ENCODE assay signal across 8 cellular contexts in genomic region chr4:128517739-128518510, GRCh38.
DNase-seq lines count a peak whose midpoint lies in the region; ATAC-seq and TF ChIP-seq lines count a peak whose summit lies in the region.

No MANE protein-coding gene starts in this region.

- CTCF ChIA-PET in SK-N-SH (lab: Yijun Ruan, JAX): interaction anchor here (1.5 kb wide), 1 partner anchor 292 kb away, joined by 3 read pairs; no protein-coding TSS in a partner anchor

- no peak overlapping the region for H3K4me2 ChIP-seq in DND-41 (ENCODE audit: insufficient read depth, low read length)
- peak overlapping the region; percentile 64 for H3K4me2 ChIP-seq in SK-N-SH

- H3K9me3 ChIP-seq in DND-41 (ENCODE audit: insufficient read depth, low read length, severe bottlenecking) (peaks cover 6% of the 10 kb centered on the region), SK-N-SH (peaks cover 5% of the 10 kb centered on the region; the same call in 1 of the 2 replicates)

- H3K27ac ChIP-seq in DND-41 (ENCODE audit: low read length) (no peak overlapping the region), SK-N-SH (ENCODE audit: low read depth in 2 of 2, low read length in 1 of 2) (peak overlapping the region; percentile 93 to 94)

- ATAC-seq in DND-41 (ENCODE audit: insufficient read depth, low read depth) (peak; percentile 42; the same call in 1 of the 3 replicates), GM19455 (IDR thresholded peaks at IDR 0.05; ENCODE audit: unreplicated experiment) (peak; percentile 89), HG03439 (IDR thresholded peaks at IDR 0.05; ENCODE audit: unreplicated experiment) (peak; percentile 95)

- H3K36me3 ChIP-seq in DND-41 (ENCODE audit: insufficient read depth, low read length) (no peaks in the 10 kb centered on the region), SK-N-SH (replicated peaks in 1 of 2; ENCODE audit: control insufficient read depth in 1 of 2, insufficient read depth in 2 of 2, low read length in 1 of 2) (no peaks in the 10 kb centered on the region)

- TF ChIP-seq EP300 in SK-N-SH (IDR thresholded peaks at IDR 0.05; ENCODE audit: borderline replicate concordance in 1 of 2, low read depth in 1 of 2, low read length in 1 of 2): peak; percentile 83 to 98

- H2AFZ ChIP-seq in DND-41 (ENCODE audit: low read depth, low read length): no peak overlapping the region
- peak overlapping the region; percentile 51 for H2AFZ ChIP-seq in SK-N-SH (ENCODE audit: low read depth)

- H3F3A ChIP-seq in SK-N-SH (replicated peaks; ENCODE audit: insufficient read depth): peaks cover 17% of the 10 kb centered on the region

- H4K20me1 ChIP-seq in DND-41 (ENCODE audit: insufficient read depth, low read length): no peaks in the 10 kb centered on the region
- no peaks in the 10 kb centered on the region for H4K20me1 ChIP-seq in SK-N-SH (ENCODE audit: insufficient read depth)

- H3K27me3 ChIP-seq in DND-41 (ENCODE audit: insufficient read depth, low read length, poor library complexity) (no peaks in the 10 kb centered on the region), SK-N-SH (ENCODE audit: insufficient read depth) (no peaks in the 10 kb centered on the region)

- H3K79me2 ChIP-seq in DND-41 (ENCODE audit: insufficient read depth, low read length): no peaks in the 10 kb centered on the region
- no peaks in the 10 kb centered on the region for H3K79me2 ChIP-seq in SK-N-SH (ENCODE audit: insufficient read depth)

- no peak for TF ChIP-seq RAD21 in SK-N-SH (IDR thresholded peaks at IDR 0.05; ENCODE audit: low read length)

- no peak for TF ChIP-seq CTCF in DND-41 (IDR thresholded peaks at IDR 0.05; ENCODE audit: borderline replicate concordance, extremely low read depth, low read length, poor library complexity, severe bottlenecking)
- no peak for TF ChIP-seq CTCF in SK-N-SH (IDR thresholded peaks at IDR 0.05)
- no peak for TF ChIP-seq CTCF in fibroblast of villous mesenchyme (IDR thresholded peaks at IDR 0.05; ENCODE audit: insufficient read depth, low read depth, low read length)

- POLR2A ChIA-PET in SK-N-SH (lab: Yijun Ruan, JAX): no interaction called here

- 49% methylated on average over 5 of the region's 5 CpGs for WGBS in SK-N-SH (ENCODE audit: low lambda C conversion rate)

- no peaks in the 10 kb centered on the region for H3K9me2 ChIP-seq in SK-N-SH

- no peak overlapping the region for H3K9ac ChIP-seq in DND-41 (ENCODE audit: low read depth, low read length)
- peak overlapping the region; percentile 51 for H3K9ac ChIP-seq in SK-N-SH

- peaks cover 13% of the 10 kb centered on the region for H3K4me1 ChIP-seq in DND-41 (ENCODE audit: insufficient read depth, low read length)
- peaks cover 22 to 25% of the 10 kb centered on the region in 2 experiments for H3K4me1 ChIP-seq in SK-N-SH (ENCODE audit: control insufficient read depth in 1 of 2, insufficient read depth in 2 of 2, low read depth in 1 of 2, low read length in 1 of 2)

- DNase-seq in DND-41: no peak
- peak; percentile 31 for DNase-seq in SK-N-SH
- DNase-seq in fibroblast of villous mesenchyme (ENCODE audit: low read depth): peak; percentile 99
- DNase-seq in putamen (ENCODE audit: low spot score): peak; percentile 1
- no peak for DNase-seq in NCI-H187 treated with DMSO at 0.1 percent for 48 hours (lab: John Stamatoyannopoulos, UW)
- no peak for DNase-seq in activated T-cell treated with anti-CD3 and anti-CD28 coated beads, Interleukin-2, amount 50 U/mL, for 1 hour

- H3K4me3 ChIP-seq in DND-41 (ENCODE audit: low read depth in 1 of 2, low read length in 2 of 2): no peak overlapping the region
- H3K4me3 ChIP-seq in SK-N-SH (ENCODE audit: low read depth in 2 of 2, low read length in 1 of 2): peak overlapping the region in 1 of 2 experiments; percentile 24; a peak in 1 of 4 replicates
- H3K4me3 ChIP-seq in fibroblast of villous mesenchyme (ENCODE audit: low read depth, low read length): no peak overlapping the region

TF ChIP-seq in SK-N-SH, 30 proteins besides CTCF, POLR2A, EP300 and RAD21 (continues in another document):
- TF ChIP-seq USF2 (IDR thresholded peaks at IDR 0.05; ENCODE audit: borderline replicate concordance, low read depth, low read length): no peak
- no peak for TF ChIP-seq TAF1 (IDR thresholded peaks at IDR 0.05; ENCODE audit: borderline replicate concordance, low read depth, low read length)
- no peak for TF ChIP-seq NRF1 (IDR thresholded peaks at IDR 0.05; ENCODE audit: low read depth, low read length)
- TF ChIP-seq POLR2AphosphoS5 (IDR thresholded peaks at IDR 0.05; ENCODE audit: low read depth, low read length): peak; percentile 90
- TF ChIP-seq, protein P1, sequence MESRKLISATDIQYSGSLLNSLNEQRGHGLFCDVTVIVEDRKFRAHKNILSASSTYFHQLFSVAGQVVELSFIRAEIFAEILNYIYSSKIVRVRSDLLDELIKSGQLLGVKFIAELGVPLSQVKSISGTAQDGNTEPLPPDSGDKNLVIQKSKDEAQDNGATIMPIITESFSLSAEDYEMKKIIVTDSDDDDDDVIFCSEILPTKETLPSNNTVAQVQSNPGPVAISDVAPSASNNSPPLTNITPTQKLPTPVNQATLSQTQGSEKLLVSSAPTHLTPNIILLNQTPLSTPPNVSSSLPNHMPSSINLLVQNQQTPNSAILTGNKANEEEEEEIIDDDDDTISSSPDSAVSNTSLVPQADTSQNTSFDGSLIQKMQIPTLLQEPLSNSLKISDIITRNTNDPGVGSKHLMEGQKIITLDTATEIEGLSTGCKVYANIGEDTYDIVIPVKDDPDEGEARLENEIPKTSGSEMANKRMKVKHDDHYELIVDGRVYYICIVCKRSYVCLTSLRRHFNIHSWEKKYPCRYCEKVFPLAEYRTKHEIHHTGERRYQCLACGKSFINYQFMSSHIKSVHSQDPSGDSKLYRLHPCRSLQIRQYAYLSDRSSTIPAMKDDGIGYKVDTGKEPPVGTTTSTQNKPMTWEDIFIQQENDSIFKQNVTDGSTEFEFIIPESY (IDR thresholded peaks at IDR 0.05; ENCODE audit: borderline replicate concordance, low read depth): peak; percentile 71
- peak; percentile 100 for TF ChIP-seq TCF12 (IDR thresholded peaks at IDR 0.05)
- peak; percentile 90 for TF ChIP-seq TEAD4 (IDR thresholded peaks at IDR 0.05; ENCODE audit: borderline replicate concordance, insufficient read depth)
- TF ChIP-seq FOSL2 (IDR thresholded peaks at IDR 0.05; ENCODE audit: borderline replicate concordance, low read depth): peak; percentile 98
- peak; percentile 91 for TF ChIP-seq FOXM1 (IDR thresholded peaks at IDR 0.05; ENCODE audit: low read depth)
- peak; percentile 93 for TF ChIP-seq NFIC (IDR thresholded peaks at IDR 0.05; ENCODE audit: borderline replicate concordance)
- TF ChIP-seq MXI1 (IDR thresholded peaks at IDR 0.05; ENCODE audit: low read depth, low read length): no peak
- TF ChIP-seq FOXJ3 (CRISPR knock-in tag; IDR thresholded peaks at IDR 0.05): no peak
- no peak for TF ChIP-seq USF1 (IDR thresholded peaks at IDR 0.05; ENCODE audit: borderline replicate concordance, low read depth)
- TF ChIP-seq GATA2 (CRISPR knock-in tag; IDR thresholded peaks at IDR 0.05): no peak
- peak; percentile 62; the same call in 1 of the 2 replicates for TF ChIP-seq REST (IDR thresholded peaks at IDR 0.05; ENCODE audit: low read depth, low read length)
- no peak for TF ChIP-seq IRF3 (IDR thresholded peaks at IDR 0.05; ENCODE audit: low read depth, low read length)

Comparison
In these comparisons a context has a peak if more than half of its experiments do, and no peak if none do; other contexts are left out.
1. ATAC-seq: peak in every context shown above with its lines; median percentile 95 in HG03439; 89 in GM19455; 42 in DND-41.
2. DNase-seq: peak in SK-N-SH (single experiment), fibroblast of villous mesenchyme (single experiment) and putamen (single experiment); none in DND-41 (single experiment), NCI-H187 treated with DMSO at 0.1 percent for 48 hours (single experiment) and activated T-cell treated with anti-CD3 and anti-CD28 coated beads, Interleukin-2, amount 50 U/mL, for 1 hour (single experiment).